ENCODE assay signal across 8 cellular contexts in the genomic region with DNA sequence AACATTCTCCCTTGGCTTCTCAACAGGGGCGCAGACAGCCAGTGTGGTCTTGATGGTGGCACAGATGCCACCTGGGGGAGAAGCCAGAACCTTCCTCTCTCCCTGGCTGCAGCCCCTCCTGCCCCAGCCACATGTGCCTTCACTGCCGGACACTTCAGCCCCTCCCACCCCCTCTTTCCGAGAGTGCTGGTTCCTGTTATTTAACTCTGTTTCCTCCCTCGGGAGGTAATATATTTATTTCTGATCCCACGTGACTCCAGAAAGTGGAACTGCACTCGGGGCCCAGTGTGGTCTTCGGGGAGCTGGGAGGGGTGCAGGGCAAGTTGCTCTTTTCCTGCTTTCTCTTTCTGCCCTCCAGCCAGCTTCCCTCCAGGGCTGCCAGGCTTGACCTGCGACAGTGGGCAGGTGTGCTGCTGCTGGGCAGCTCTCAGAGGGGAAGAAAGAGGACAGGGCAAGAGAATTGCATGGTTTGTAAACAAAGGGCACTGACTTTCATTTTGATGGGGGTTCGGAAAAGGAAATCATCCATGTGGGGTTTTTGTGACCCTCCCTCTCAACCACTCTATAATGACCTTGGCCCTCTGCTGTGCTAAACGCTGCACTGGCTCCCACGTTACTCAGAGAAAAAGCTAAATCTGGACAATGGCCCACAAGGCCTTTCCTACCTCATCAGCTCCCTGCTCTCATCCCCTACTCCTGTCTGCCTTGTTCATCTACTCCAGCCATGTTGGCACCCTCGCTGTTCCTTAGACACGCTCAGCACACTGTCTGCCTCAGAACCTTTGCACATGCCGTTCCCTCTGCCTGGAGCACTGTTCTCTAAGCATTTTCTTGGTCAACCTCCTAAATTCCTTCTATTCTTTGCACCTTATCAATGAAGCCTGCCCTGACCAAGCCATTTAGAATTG. TPM values are rescaled to one million over a fixed set of nuclear protein-coding genes. Genes with fewer than 3 reads are reported as not detected.
A peak's percentile ranks its signal among the peaks of the same experiment; 100 is the strongest.
DNase-seq lines count a peak whose midpoint lies in the region; ATAC-seq and TF ChIP-seq lines count a peak whose summit lies in the region.

No MANE protein-coding gene starts in this region.

- H2AFZ ChIP-seq in GM23338, result 0 out of 2 replicates have a peak overlapping the region, but pooled peaks have one; percentile 18

- no peaks in the 10 kb centered on the region for H3K27me3 ChIP-seq in GM23338 (ENCODE audit: insufficient read depth)

- H3K36me3 Mint-ChIP-seq in GM23338 (ENCODE audit: low read depth) (no peaks in the 10 kb centered on the region), T-cell (no peaks in the 10 kb centered on the region), type B pancreatic cell (no peaks in the 10 kb centered on the region)

- H3K27ac ChIP-seq in GM23338 (ENCODE audit: low read depth), result no peak overlapping the region

- peaks cover 4% of the 10 kb centered on the region; the same call in 1 of the 2 replicates for H3K4me1 ChIP-seq in GM23338 (ENCODE audit: insufficient read depth)

- no peak for ATAC-seq in GM23338
- ATAC-seq in T-cell (replicated peaks in 1 of 4), result no peak

- no peaks in the 10 kb centered on the region for H3K79me2 ChIP-seq in GM23338 (replicated peaks; ENCODE audit: insufficient read depth)

- H3K27ac Mint-ChIP-seq in GM23338 (no peak overlapping the region), T-cell (peak overlapping the region in 1 of 2 donors; percentile 19), type B pancreatic cell (no peak overlapping the region)

- no peaks in the 10 kb centered on the region for H3K36me3 ChIP-seq in GM23338 (ENCODE audit: insufficient read depth)

- no peaks in the 10 kb centered on the region for H4K20me1 ChIP-seq in GM23338 (replicated peaks; ENCODE audit: insufficient read depth)

- H3K4me1 Mint-ChIP-seq in GM23338 (peaks cover 6% of the 10 kb centered on the region; the same call in 2 of the 3 replicates), T-cell (peaks cover 29 to 50% (median 36%) of the 10 kb centered on the region in 3 donors), type B pancreatic cell (ENCODE audit: unreplicated experiment) (peaks cover 6% of the 10 kb centered on the region)

- TF ChIP-seq CTCF in GM13976 (IDR thresholded peaks at IDR 0.05; ENCODE audit: borderline replicate concordance, control extremely low read depth, extremely low read depth, insufficient read depth, missing control alignments) (no peak), GM23338 (conservative IDR thresholded peaks at IDR 0.05; ENCODE audit: low read depth in 2 of 2) (no peak), type B pancreatic cell (conservative IDR thresholded peaks at IDR 0.05) (no peak)

- H3K4me3 Mint-ChIP-seq in GM23338, result no peak overlapping the region
- peak overlapping the region in 2 of 3 donors; percentile 3 to 26 for H3K4me3 Mint-ChIP-seq in T-cell
- no peak overlapping the region for H3K4me3 Mint-ChIP-seq in type B pancreatic cell

- H3K4me3 ChIP-seq in GM23338, result no peak overlapping the region

- H3F3A ChIP-seq in GM23338 (replicated peaks; ENCODE audit: low read depth), result no peaks in the 10 kb centered on the region

- POLR2A ChIA-PET in T-cell (lab: Charles Lee), result no interaction called here

- DNase-seq in GM13976 (ENCODE audit: low spot score) (peak; percentile 75), GM23338 (ENCODE audit: low spot score) (no peak), T-cell (peak in 2 of 34 experiments; percentile 7 to 48), midbrain (lab: John Stamatoyannopoulos, UW) (peak; percentile 46), type B pancreatic cell (ENCODE audit: extremely low spot score, unreplicated experiment) (no peak), ACHN (no peak)
- no peak for DNase-seq in stimulated activated naive CD4-positive, alpha-beta T cell treated with Interleukin-2 at 50 U/mL for 16 hours (lab: John Stamatoyannopoulos, UW)
- no peak for DNase-seq in stimulated activated CD4-positive, alpha-beta T cell treated with anti-CD3 and anti-CD28 coated beads, Interleukin-4, amount 100 ng/mL, for 4 hours

- H3K9me3 Mint-ChIP-seq in GM23338 (no peaks in the 10 kb centered on the region), T-cell (no peaks in the 10 kb centered on the region), type B pancreatic cell (no peaks in the 10 kb centered on the region)

- in situ Hi-C loops in GM13976 (cut with MboI; ENCODE audit: low sequenced_read_pairs, unreplicated experiment), result no loop called here
- in situ Hi-C loops in ACHN (cut with HindIII; ENCODE audit: low pct_ligation_motif_present, low pct_unique_long_range_greater_than_20kb, low sequenced_read_pairs), result no loop called here

- H3K9me2 ChIP-seq in GM23338 (ENCODE audit: insufficient read depth), result no peaks in the 10 kb centered on the region

- CTCF ChIA-PET in T-cell (lab: Charles Lee), result no interaction called here

- H3K27me3 Mint-ChIP-seq in GM23338 (ENCODE audit: insufficient read depth, low read depth, poor library complexity) (peaks cover 8% of the 10 kb centered on the region), T-cell (peaks cover 18 to 20% of the 10 kb centered on the region in 2 donors), type B pancreatic cell (peaks cover 30% of the 10 kb centered on the region)

- H3K4me2 ChIP-seq in GM23338, result no peak overlapping the region

TF ChIP-seq in GM23338, 12 proteins besides CTCF, POLR2A, EP300 and RAD21 (continues in another document):
- TF ChIP-seq, protein P1, sequence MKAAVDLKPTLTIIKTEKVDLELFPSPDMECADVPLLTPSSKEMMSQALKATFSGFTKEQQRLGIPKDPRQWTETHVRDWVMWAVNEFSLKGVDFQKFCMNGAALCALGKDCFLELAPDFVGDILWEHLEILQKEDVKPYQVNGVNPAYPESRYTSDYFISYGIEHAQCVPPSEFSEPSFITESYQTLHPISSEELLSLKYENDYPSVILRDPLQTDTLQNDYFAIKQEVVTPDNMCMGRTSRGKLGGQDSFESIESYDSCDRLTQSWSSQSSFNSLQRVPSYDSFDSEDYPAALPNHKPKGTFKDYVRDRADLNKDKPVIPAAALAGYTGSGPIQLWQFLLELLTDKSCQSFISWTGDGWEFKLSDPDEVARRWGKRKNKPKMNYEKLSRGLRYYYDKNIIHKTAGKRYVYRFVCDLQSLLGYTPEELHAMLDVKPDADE (IDR thresholded peaks at IDR 0.05), result no peak
- TF ChIP-seq EZH2phosphoT487 (IDR thresholded peaks at IDR 0.05; ENCODE audit: unreplicated experiment) (no peak), EZH2 (IDR thresholded peaks at IDR 0.05; ENCODE audit: low read depth, unreplicated experiment) (no peak)

RNA-seq across cellular contexts. Expression of a gene that starts 8.2 kb away (rescaled TPM):
- total RNA-seq in GM23338 (2014; rRNA removed; shearing (Covaris generic)), result 0.10 TPM in 1 of 2 replicates, not detected in the other
- 0.57 and 1.2 TPM in 2 replicates for polyA plus RNA-seq in GM23338 (2016; fragmentation: Nextera tagmentation; extraction: Ambion mirVana)
- total RNA-seq in T-cell (10 to 100 TPM; 10.5 to 36.7 (median 12.5) TPM), type B pancreatic cell (ENCODE audit: low replicate concordance) (not detected in 2 replicates)

RNA-seq across cellular contexts. Expression of a gene that starts 50.2 kb away (rescaled TPM):
- total RNA-seq in GM23338 (2014; rRNA removed; shearing (Covaris generic)), result 1.6 and 4.5 TPM in 2 replicates
- 2.8 and 3.3 TPM in 2 replicates for polyA plus RNA-seq in GM23338 (2016; fragmentation: Nextera tagmentation; extraction: Ambion mirVana)
- total RNA-seq in T-cell (under 1 TPM in 2 of 5 donors, not detected in 3; 0.13 to 0.50 TPM), type B pancreatic cell (ENCODE audit: low replicate concordance) (0.62 and 2.5 TPM in 2 replicates)

Comparison
In these comparisons a context has a peak if more than half of its experiments do, and no peak if none do; other contexts are left out.
1. DNase-seq: peak in GM13976 (single experiment) and midbrain (single experiment); none in GM23338 (single experiment), stimulated activated naive CD4-positive, alpha-beta T cell treated with Interleukin-2 at 50 U/mL for 16 hours (single experiment), stimulated activated CD4-positive, alpha-beta T cell treated with anti-CD3 and anti-CD28 coated beads, Interleukin-4, amount 100 ng/mL, for 4 hours (0 of 2), type B pancreatic cell (single experiment) and ACHN (single experiment).
2. H3K4me3 Mint-ChIP-seq: peak in T-cell (2 of 3); none in GM23338 (single experiment) and type B pancreatic cell (single experiment).
3. RNA of a gene that starts 8.2 kb away (total RNA-seq): 10.5 to 36.7 TPM in T-cell; 0.10 TPM in GM23338 and not detected in type B pancreatic cell; every median in the first group is over 10 times any median in the second.